In genomic region chr2:21781962-21782361, GRCh38 we compare ENCODE assay signal across 29 cellular contexts.
"Had no signal": no experiment of that assay in that cellular context is flagged by ENCODE, and none has a peak within 500 bp of the region (broad histone marks: within the 10 kb centered on the region; RNA-seq: fewer than 3 reads in every experiment).

No MANE protein-coding gene starts in this region.

- DNase-seq: activated B cell treated with CpG ODN at 0.5 μM for 24 hours; activated CD4-positive, alpha-beta memory T cell treated with anti-CD3 and anti-CD28 coated beads for 36 hours; activated CD4-positive, alpha-beta T cell treated with anti-CD3 and anti-CD28 coated beads for 4 hours; activated CD4-positive, alpha-beta T cell treated with anti-CD3 and anti-CD28 coated beads, Interleukin-2, amount 10 ng/mL, durations not matched to agents 24 days and 14 days; activated CD4-positive, alpha-beta T cell treated with anti-CD3 and anti-CD28 coated beads, Interleukin-2, amount 50 U/mL, for 1 hour; activated CD4-positive, alpha-beta T cell treated with anti-CD3 and anti-CD28 coated beads, Interleukin-2, amount 50 U/mL, for 4 hours; activated CD4-positive, CD25-positive, alpha-beta regulatory T cell treated with anti-CD3 and anti-CD28 coated beads, Interleukin-2, amount 50 U/mL, for 72 hours; activated CD8-positive, alpha-beta memory T cell treated with anti-CD3 and anti-CD28 coated beads, Interleukin-2, amount 50 U/mL, for 4 hours; activated CD8-positive, alpha-beta T cell treated with anti-CD3 and anti-CD28 coated beads for 36 hours; activated effector memory CD4-positive, alpha-beta T cell treated with anti-CD3 and anti-CD28 coated beads, Interleukin-2, amount 50 U/mL, for 16 hours; activated gamma-delta T cell treated with Interleukin-2 at 50 U/mL for 16 hours; activated naive CD4-positive, alpha-beta T cell; activated naive CD4-positive, alpha-beta T cell treated with anti-CD3 and anti-CD28 coated beads for 36 hours; activated naive CD4-positive, alpha-beta T cell treated with anti-CD3 and anti-CD28 coated beads, Interleukin-2, amount 50 U/mL, for 16 hours; activated naive CD8-positive, alpha-beta T cell treated with anti-CD3 and anti-CD28 coated beads for 36 hours; activated T-cell treated with anti-CD3 and anti-CD28 coated beads for 4 hours; activated T-cell treated with anti-CD3 and anti-CD28 coated beads, Interleukin-2, amount 50 U/mL, for 1 hour; activated T-cell treated with anti-CD3 and anti-CD28 coated beads, Interleukin-2, amount 50 U/mL, for 4 hours; activated T-cell treated with anti-CD3 and anti-CD28 coated beads, Interleukin-2, amount 50 U/mL, for 72 hours; adrenal gland; amniotic stem cell; aorta; body of pancreas; brain microvascular endothelial cell; central memory CD4-positive, alpha-beta T cell; T-helper 2 cell; T-helper 9 cell had no signal

- ATAC-seq: activated CD8-positive, alpha-beta T cell treated with anti-CD3 and anti-CD28 coated beads for 36 hours; activated naive CD4-positive, alpha-beta T cell treated with anti-CD3 and anti-CD28 coated beads, Interleukin-2, amount 50 U/mL, for 72 hours; activated T-cell treated with anti-CD3 and anti-CD28 coated beads, Interleukin-2, amount 50 U/mL, for 4 hours; activated T-cell treated with anti-CD3 and anti-CD28 coated beads, Interleukin-2, amount 50 U/mL, for 72 hours; activated T-helper 17 cell treated with anti-CD3 and anti-CD28 coated beads, Interleukin-2, amount 50 U/mL, for 72 hours; body of pancreas had no signal
